1 cellular context compared by ENCODE assay signal in genomic region chr12:100877776-100878175, GRCh38.
TF ChIP-seq lines count a peak whose summit lies in the region.

No MANE protein-coding gene starts in this region.

TF ChIP-seq in WTC11, 78 proteins besides CTCF, POLR2A, EP300 and RAD21 (continued from another document):
- TF ChIP-seq E2F1 (CRISPR knock-in tag; IDR thresholded peaks at IDR 0.05), result no peak
- no peak for TF ChIP-seq ERG (CRISPR knock-in tag; IDR thresholded peaks at IDR 0.05)
- TF ChIP-seq SP1 (CRISPR knock-in tag; conservative IDR thresholded peaks at IDR 0.05), result no peak
TF ChIP-seq in WTC11: peak in this region for 0.
